ENCODE assay signal across 19 cellular contexts in the genomic region with DNA sequence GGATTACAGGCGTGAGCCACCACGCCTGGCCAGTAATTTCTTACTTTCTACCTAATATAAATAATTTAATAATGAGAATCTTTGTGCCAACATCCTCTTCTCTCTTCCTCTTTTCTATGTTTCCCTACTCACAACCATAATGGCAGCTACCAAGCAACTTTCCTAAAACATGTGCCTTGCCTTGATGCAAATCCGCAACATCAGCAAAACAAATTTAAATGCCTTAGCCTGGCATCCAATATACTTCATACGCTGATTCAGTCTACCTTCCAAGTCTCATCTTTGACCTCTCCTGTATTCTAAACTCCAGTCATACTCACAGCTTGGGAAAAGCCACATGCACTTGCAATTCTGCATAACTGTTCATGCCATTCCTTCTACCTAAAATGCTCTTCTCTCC.
DNase-seq lines count a peak whose midpoint lies in the region; ATAC-seq, FAIRE-seq and TF ChIP-seq lines count a peak whose summit lies in the region.
"Had no signal": no experiment of that assay in that cellular context is flagged by ENCODE, and none has a peak within 500 bp of the region (broad histone marks: within the 10 kb centered on the region; RNA-seq: fewer than 3 reads in every experiment).

No MANE protein-coding gene starts in this region.

- intact Hi-C loops in IMR-90 (cut with micrococcal nuclease), result no loop called here
- intact Hi-C loops in Panc1 (cut with micrococcal nuclease; ENCODE audit: unreplicated experiment), result loop anchor here (10.0 kb wide), 1 partner anchor 1179 kb away; no protein-coding TSS in a partner anchor
- intact Hi-C loops in K562 (cut with micrococcal nuclease), result no loop called here
- intact Hi-C loops in Right ventricle myocardium superior (cut with DNase I), result no loop called here

- TF ChIP-seq POLR2A in A549 (IDR thresholded peaks at IDR 0.05; ENCODE audit: low read length) (no peak), IMR-90 (IDR thresholded peaks at IDR 0.05; ENCODE audit: low read depth, low read length) (no peak), K562 (conservative IDR thresholded peaks at IDR 0.05) (no peak)

- H4K5ac ChIP-seq in IMR-90 (ENCODE audit: low read depth, low read length), result no peak overlapping the region

- H3K14ac ChIP-seq in IMR-90 (replicated peaks; ENCODE audit: low read depth, low read length), result no peak overlapping the region

- H2AFZ ChIP-seq in IMR-90 (replicated peaks; ENCODE audit: low read length, poor library complexity) (no peak overlapping the region), K562 (ENCODE audit: low read depth, low read length) (no peak overlapping the region)
- H2AFZ ChIP-seq: GM23248 had no signal

- H3K4ac ChIP-seq in IMR-90 (ENCODE audit: low read depth, low read length), result peak overlapping the region; percentile 14

- H2BK120ac ChIP-seq in IMR-90 (ENCODE audit: low read depth, low read length), result peak overlapping the region; percentile 36

- no peak for FAIRE-seq in A549 (lab: Jason Lieb, UNC)
- no peak for FAIRE-seq in K562 (lab: Jason Lieb, UNC)
- FAIRE-seq: D721Med, G401.6, GM12891, H54 had no signal

- no peak for TF ChIP-seq RAD21 in A549 (conservative IDR thresholded peaks at IDR 0.05 in 1 of 2, IDR thresholded peaks at IDR 0.05 in 1 of 2)
- TF ChIP-seq RAD21 in IMR-90 (IDR thresholded peaks at IDR 0.05; ENCODE audit: low read length), result no peak
- TF ChIP-seq RAD21 in K562 (CRISPR knock-in tag; conservative IDR thresholded peaks at IDR 0.05 in 1 of 2, IDR thresholded peaks at IDR 0.05 in 1 of 2), result no peak

- no peak overlapping the region for H3K56ac ChIP-seq in IMR-90 (ENCODE audit: extremely low read depth, insufficient read depth, low read length)

- H3K79me2 ChIP-seq in K562 (ENCODE audit: control insufficient read depth, insufficient read depth, low read length), result no peaks in the 10 kb centered on the region

- H2BK20ac ChIP-seq in IMR-90 (ENCODE audit: low read depth, low read length), result peak overlapping the region; percentile 41

- H3K4me1 ChIP-seq in A549 (peaks cover 53% of the 10 kb centered on the region), IMR-90 (ENCODE audit: control insufficient read depth, insufficient read depth, low read length) (peaks cover 10% of the 10 kb centered on the region), Panc1 (ENCODE audit: control insufficient read depth, insufficient read depth, low read length) (peaks cover 20% of the 10 kb centered on the region), K562 (replicated peaks in 1 of 2; ENCODE audit: control insufficient read depth in 2 of 2, insufficient read depth in 2 of 2, low read length in 2 of 2) (no peaks in the 10 kb centered on the region)

- H3K23ac ChIP-seq in IMR-90 (ENCODE audit: low read depth, low read length), result no peak overlapping the region

- BruUV-seq in IMR-90 (replicated peaks; lab: Mats Ljungman, UMichigan), result no TSS peak
- BruUV-seq in Panc1 (replicated peaks; lab: Mats Ljungman, UMichigan), result no TSS peak
- BruUV-seq in K562 (replicated peaks; lab: Mats Ljungman, UMichigan), result no TSS peak

- H2AK5ac ChIP-seq in IMR-90 (ENCODE audit: low read depth, low read length), result no peak overlapping the region; the same call in 1 of the 2 replicates

- peak overlapping the region; percentile 87 to 89 for H3K27ac ChIP-seq in A549
- H3K27ac ChIP-seq in IMR-90 (ENCODE audit: insufficient read depth, low read length), result no peak overlapping the region
- peak overlapping the region; percentile 26; the same call in 1 of the 2 replicates for H3K27ac ChIP-seq in Panc1 (ENCODE audit: low read length)
- no peak overlapping the region for H3K27ac ChIP-seq in K562 (ENCODE audit: extremely low read depth, low read depth, low read length)
- H3K27ac ChIP-seq: BLaER1 treated with 17β-estradiol and CSF1 and Interleukin-3, amounts not matched to agents 10 nM and 100 nM; GM23248 had no signal

- H4K20me1 ChIP-seq in IMR-90 (ENCODE audit: insufficient read depth, low read length), result no peaks in the 10 kb centered on the region
- no peaks in the 10 kb centered on the region; the same call in 1 of the 2 replicates for H4K20me1 ChIP-seq in K562 (replicated peaks; ENCODE audit: control insufficient read depth, insufficient read depth, low read length)
- H4K20me1 ChIP-seq: BLaER1 treated with 17β-estradiol and CSF1 and Interleukin-3, amounts not matched to agents 10 nM and 100 nM had no signal

- H3K9ac ChIP-seq in IMR-90 (ENCODE audit: low read depth, low read length) (no peak overlapping the region), K562 (ENCODE audit: insufficient read depth in 1 of 2, low read depth in 2 of 2, low read length in 2 of 2) (no peak overlapping the region)
- H3K9ac ChIP-seq: BLaER1 treated with 17β-estradiol and CSF1 and Interleukin-3, amounts not matched to agents 10 nM and 100 nM; GM23248 had no signal

- peaks cover 7% of the 10 kb centered on the region; the same call in 1 of the 2 replicates for H3K9me1 ChIP-seq in IMR-90 (ENCODE audit: insufficient read depth, low read length)
- H3K9me1 ChIP-seq in K562 (ENCODE audit: control insufficient read depth, insufficient read depth, low read length), result no peaks in the 10 kb centered on the region

- dilution Hi-C loops in IMR-90 (cut with HindIII; ENCODE audit: low sequenced_read_pairs, unreplicated experiment), result no loop called here

- no peak overlapping the region for H2AK9ac ChIP-seq in IMR-90 (replicated peaks; ENCODE audit: low read depth, low read length, poor library complexity)

- H3K4me2 ChIP-seq in A549, result no peak overlapping the region
- H3K4me2 ChIP-seq in IMR-90 (ENCODE audit: low read depth, low read length), result no peak overlapping the region
- no peak overlapping the region for H3K4me2 ChIP-seq in K562 (ENCODE audit: insufficient read depth, low read length)

- no peak for TF ChIP-seq EP300 in A549 (IDR thresholded peaks at IDR 0.05)
- TF ChIP-seq EP300 in K562 (IDR thresholded peaks at IDR 0.05; ENCODE audit: low read length), result no peak

- peak overlapping the region; percentile 72; the same call in 1 of the 3 replicates for H2BK15ac ChIP-seq in IMR-90 (ENCODE audit: low read depth, low read length)

- ATAC-seq in A549, result no peak
- no peak for ATAC-seq in IMR-90 (ENCODE audit: low read depth)
- ATAC-seq in Panc1, result no peak
- no peak for ATAC-seq in K562
- no peak for ATAC-seq in Right ventricle myocardium superior (ENCODE audit: poor library complexity)
- no peak for ATAC-seq in HG03520 (IDR thresholded peaks at IDR 0.05; ENCODE audit: unreplicated experiment)
- ATAC-seq: CD8-positive, alpha-beta T cell had no signal

- no peak for DNase-seq in A549 (ENCODE audit: low read depth in 1 of 2, low spot score in 1 of 2)
- no peak for DNase-seq in IMR-90
- no peak for DNase-seq in Panc1 (ENCODE audit: low read depth, low spot score)
- DNase-seq in K562 (ENCODE audit: extremely low read depth in 1 of 4, low spot score in 3 of 4), result no peak
- DNase-seq in stimulated activated naive CD4-positive, alpha-beta T cell treated with Interleukin-2 at 50 U/mL for 16 hours (lab: John Stamatoyannopoulos, UW), result no peak
- DNase-seq in Right ventricle myocardium superior, result no peak
- no peak for DNase-seq in activated effector memory CD4-positive, alpha-beta T cell treated with Interleukin-2 at 50 U/mL for 16 hours
- DNase-seq: 8988T; CD8-positive, alpha-beta T cell; GM23248; HCEC 1CT; HFFc6; KBM-7 had no signal

- peak overlapping the region; percentile 18; the same call in 1 of the 2 replicates for H3K18ac ChIP-seq in IMR-90 (ENCODE audit: low read depth, low read length)

- H3K9me3 ChIP-seq in A549, result peaks cover 15% of the 10 kb centered on the region; the same call in 1 of the 3 replicates
- H3K9me3 ChIP-seq in IMR-90 (ENCODE audit: control insufficient read depth, insufficient read depth, low read length), result no peaks in the 10 kb centered on the region
- H3K9me3 ChIP-seq in Panc1 (ENCODE audit: control insufficient read depth, insufficient read depth, low read depth, low read length), result no peaks in the 10 kb centered on the region; the same call in 1 of the 2 replicates
- no peaks in the 10 kb centered on the region for H3K9me3 ChIP-seq in K562 (replicated peaks; ENCODE audit: control insufficient read depth, insufficient read depth, low read depth, low read length)
- H3K9me3 ChIP-seq: BLaER1 treated with 17β-estradiol and CSF1 and Interleukin-3, amounts not matched to agents 10 nM and 100 nM had no signal

- H4K91ac ChIP-seq in IMR-90 (ENCODE audit: insufficient read depth, low read depth, low read length), result peak overlapping the region; percentile 66

- H4K8ac ChIP-seq in IMR-90 (ENCODE audit: low read depth in 2 of 2, low read length in 2 of 2), result peak overlapping the region in 1 of 2 experiments; percentile 45; a peak in 2 of 4 replicates

- H2BK5ac ChIP-seq in IMR-90 (ENCODE audit: low read depth, low read length, poor library complexity, severe bottlenecking), result no peak overlapping the region

- H3K79me1 ChIP-seq in IMR-90 (ENCODE audit: low read depth in 1 of 2, low read length in 2 of 2), result no peaks in the 10 kb centered on the region

- no peaks in the 10 kb centered on the region for H3K36me3 ChIP-seq in IMR-90 (ENCODE audit: control insufficient read depth, insufficient read depth, low read length)
- H3K36me3 ChIP-seq in Panc1 (ENCODE audit: control insufficient read depth, insufficient read depth, low read length), result no peaks in the 10 kb centered on the region
- H3K36me3 ChIP-seq in K562 (ENCODE audit: control insufficient read depth, insufficient read depth, low read length), result no peaks in the 10 kb centered on the region
- H3K36me3 ChIP-seq: BLaER1 treated with 17β-estradiol and CSF1 and Interleukin-3, amounts not matched to agents 10 nM and 100 nM had no signal

- 97% methylated on average over 4 of the region's 4 CpGs for WGBS in A549 (ENCODE audit: missing lambda C conversion rate)
- 100% methylated on average over 2 of the region's 4 CpGs; no CpG with 5 or more reads in 1 of the 2 experiments for WGBS in IMR-90 (ENCODE audit: extremely low coverage in 2 of 2, insufficient read length in 1 of 2), 2 experiments
- WGBS in K562 (ENCODE audit: insufficient coverage, low coverage, missing lambda C conversion rate), result 1% methylated on average over 4 of the region's 4 CpGs

- in situ Hi-C loops in IMR-90 (cut with MboI; ENCODE audit: low sequenced_read_pairs), result loop anchor here (10.0 kb wide), 1 partner anchor 579 kb away; no protein-coding TSS in a partner anchor
- in situ Hi-C loops in Panc1 (cut with HindIII; ENCODE audit: low pct_unique_long_range_greater_than_20kb, low sequenced_read_pairs), result no loop called here
- in situ Hi-C loops in K562 (cut with MboI), result no loop called here

- H3K27me3 ChIP-seq in IMR-90 (ENCODE audit: control insufficient read depth, insufficient read depth, low read length) (no peaks in the 10 kb centered on the region), Panc1 (ENCODE audit: control insufficient read depth, insufficient read depth, low read length) (no peaks in the 10 kb centered on the region), K562 (ENCODE audit: control insufficient read depth in 2 of 2, insufficient read depth in 2 of 2, low read length in 2 of 2) (no peaks in the 10 kb centered on the region)
- H3K27me3 ChIP-seq: BLaER1 treated with 17β-estradiol and CSF1 and Interleukin-3, amounts not matched to agents 10 nM and 100 nM had no signal

- TF ChIP-seq CTCF in A549 (IDR thresholded peaks at IDR 0.05) (no peak), IMR-90 (conservative IDR thresholded peaks at IDR 0.05; ENCODE audit: low read depth, low read length) (no peak), Panc1 (IDR thresholded peaks at IDR 0.05) (no peak), K562 (IDR thresholded peaks at IDR 0.05 in 2 of 3, conservative IDR thresholded peaks at IDR 0.05 in 1 of 3; ENCODE audit: insufficient read depth in 2 of 3, low read depth in 1 of 3, low read length in 3 of 3) (no peak)

- CTCF ChIA-PET in A549 (lab: Yijun Ruan, JAX) (interaction anchor here (0.6 kb wide), 1 partner anchor 171 kb away, joined by 3 read pairs; no protein-coding TSS in a partner anchor), IMR-90 (lab: Yijun Ruan, JAX) (interaction anchor here (0.6 kb wide), 1 partner anchor 112 kb away, joined by 3 read pairs; no protein-coding TSS in a partner anchor), Panc1 (lab: Charles Lee) (no interaction called here), K562 (lab: Yijun Ruan, JAX; ENCODE audit: low intra/inter-chr PET ratio) (no interaction called here)

- no peak overlapping the region for H3K4me3 ChIP-seq in A549
- no peak overlapping the region for H3K4me3 ChIP-seq in IMR-90 (ENCODE audit: insufficient read depth, low read depth, low read length)
- H3K4me3 ChIP-seq in Panc1 (ENCODE audit: low read depth in 2 of 2, low read length in 2 of 2), result no peak overlapping the region
- no peak overlapping the region for H3K4me3 ChIP-seq in K562
- H3K4me3 ChIP-seq: BLaER1 treated with 17β-estradiol and CSF1 and Interleukin-3, amounts not matched to agents 10 nM and 100 nM; GM23248 had no signal

- POLR2A ChIA-PET in A549 (lab: Yijun Ruan, JAX), result no interaction called here
- POLR2A ChIA-PET in IMR-90 (lab: Charles Lee; ENCODE audit: unreplicated experiment), result no interaction called here
- POLR2A ChIA-PET in Panc1 (lab: Charles Lee), result interaction anchor here (0.7 kb wide), 1 partner anchor 296 kb away, joined by 3 read pairs; no protein-coding TSS in a partner anchor
- POLR2A ChIA-PET in K562 (lab: Yijun Ruan, JAX), result no interaction called here

Comparison
In these comparisons a context has a peak if more than half of its experiments do, and no peak if none do; other contexts are left out.
1. H3K27ac ChIP-seq: peak in A549 (2 of 2) and Panc1 (single experiment); none in IMR-90 (single experiment) and K562 (single experiment).
2. CTCF ChIA-PET loops: an anchor here in A549 (0.6 kb wide) and IMR-90 (0.6 kb wide); none called in Panc1 and K562.